8 cellular contexts compared by ENCODE assay signal in the genomic region with DNA sequence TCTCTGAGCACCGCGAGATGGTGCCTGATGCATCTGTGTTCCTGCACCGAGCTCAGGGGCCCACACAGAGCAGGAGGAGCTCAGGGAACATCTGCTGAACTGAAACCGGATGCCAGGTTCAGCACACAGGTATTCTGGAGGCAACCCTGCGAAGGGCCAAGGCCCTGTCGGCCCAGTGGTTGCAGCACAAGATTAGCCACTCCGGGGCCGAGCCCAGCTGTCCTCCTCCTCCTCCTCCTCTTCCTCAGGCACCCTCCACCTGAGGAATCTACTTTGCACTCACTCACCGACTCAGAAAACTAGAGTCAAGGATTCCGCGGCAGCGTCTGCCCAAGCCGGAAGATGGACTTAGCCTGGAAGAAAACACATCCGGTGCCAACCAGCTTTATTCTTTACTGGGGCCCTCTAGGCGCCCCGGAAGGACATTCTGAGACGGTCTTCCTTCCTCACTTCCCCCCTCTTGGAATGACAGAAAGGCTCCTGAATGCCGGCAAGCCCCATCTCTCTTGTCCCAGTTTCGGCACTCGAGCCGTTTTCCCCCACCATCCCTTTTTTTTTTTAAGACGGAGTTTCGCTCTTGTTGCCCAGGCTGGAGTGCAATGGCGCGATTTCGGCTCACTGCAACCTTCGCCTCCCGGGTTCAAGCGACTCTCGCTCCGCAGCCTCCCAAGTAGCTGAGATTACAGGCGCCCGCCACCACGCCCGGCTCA. TPM values are rescaled to one million over a fixed set of nuclear protein-coding genes. Genes with fewer than 3 reads are reported as not detected.
A peak's percentile ranks its signal among the peaks of the same experiment; 100 is the strongest.
DNase-seq lines count a peak whose midpoint lies in the region; ATAC-seq and TF ChIP-seq lines count a peak whose summit lies in the region.

Gene ZBTB6 (minus strand): TSS at position 360 of the 710 bp plus-strand sequence. CDS start 1,251 bp downstream, outside the sequence.

- peaks cover 51% of the 10 kb centered on the region for H3K79me2 ChIP-seq in neural progenitor cell (ENCODE audit: low read depth)

- TF ChIP-seq CTCF in LNCaP clone FGC (IDR thresholded peaks at IDR 0.05; ENCODE audit: control insufficient read depth, extremely low read depth, insufficient read depth) = peak; percentile 5; the same call in 1 of the 2 replicates
- TF ChIP-seq CTCF in RWPE2 (IDR thresholded peaks at IDR 0.05; ENCODE audit: poor library complexity, severe bottlenecking) = no peak
- TF ChIP-seq CTCF in foreskin fibroblast (IDR thresholded peaks at IDR 0.05; ENCODE audit: low read depth, low read length) = no peak
- no peak for TF ChIP-seq CTCF in neural progenitor cell (IDR thresholded peaks at IDR 0.05)

- H3K9me3 ChIP-seq in RWPE2 (ENCODE audit: severe bottlenecking) (no peaks in the 10 kb centered on the region), neural progenitor cell (ENCODE audit: low read depth) (no peaks in the 10 kb centered on the region)

- H3K4me3 Mint-ChIP-seq in neural progenitor cell = peak within 1 kb of the TSS; percentile 99

- peak; percentile 98 for ATAC-seq in RWPE2 (ENCODE audit: low read depth)

- peak within 1 kb of the TSS; percentile 76 for H3K27ac ChIP-seq in RWPE2 (ENCODE audit: poor library complexity, severe bottlenecking)
- peak within 1 kb of the TSS; percentile 92 for H3K27ac ChIP-seq in neural progenitor cell

- peaks cover 6% of the 10 kb centered on the region for H3K4me1 ChIP-seq in RWPE2 (ENCODE audit: insufficient read depth, poor library complexity, severe bottlenecking)
- H3K4me1 ChIP-seq in neural progenitor cell = peaks cover 6% of the 10 kb centered on the region

- H4K20me1 ChIP-seq in neural progenitor cell (ENCODE audit: low read depth) = peaks cover 5% of the 10 kb centered on the region

- H3K27ac Mint-ChIP-seq in neural progenitor cell = peak within 1 kb of the TSS; percentile 97

- peak within 1 kb of the TSS; percentile 81 for H3K4me2 ChIP-seq in neural progenitor cell

- peak within 1 kb of the TSS; percentile 88 for H3K9ac ChIP-seq in neural progenitor cell

- peaks cover 60% of the 10 kb centered on the region for H3F3A ChIP-seq in neural progenitor cell (ENCODE audit: low read depth)

- H2AFZ ChIP-seq in neural progenitor cell (replicated peaks) = peak within 1 kb of the TSS; percentile 53

- peak; percentile 92 for DNase-seq in ELR (ENCODE audit: low read depth)
- peak; percentile 72 for DNase-seq in H4 (ENCODE audit: low spot score)
- peak; percentile 75 for DNase-seq in LNCaP clone FGC (ENCODE audit: low read depth)
- peak; percentile 74 for DNase-seq in RWPE2 (ENCODE audit: low spot score)
- peak; percentile 61 for DNase-seq in activated effector memory CD4-positive, alpha-beta T cell treated with Interleukin-2 at 50 U/mL for 16 hours
- DNase-seq in foreskin fibroblast = peak; percentile 74 to 90
- DNase-seq in neural progenitor cell (ENCODE audit: low spot score) = peak; percentile 83
- peak; percentile 97 for DNase-seq in superior temporal gyrus (ENCODE audit: extremely low spot score)

- peaks cover 41% of the 10 kb centered on the region for H3K36me3 ChIP-seq in RWPE2 (ENCODE audit: low read depth)
- H3K36me3 ChIP-seq in neural progenitor cell = peaks cover 8% of the 10 kb centered on the region

- H3K4me1 Mint-ChIP-seq in neural progenitor cell = peaks cover 12% of the 10 kb centered on the region

- no peaks in the 10 kb centered on the region for H3K9me3 Mint-ChIP-seq in neural progenitor cell

- H3K4me3 ChIP-seq in LNCaP clone FGC (ENCODE audit: low read depth, low read length) (peak within 1 kb of the TSS; percentile 92), RWPE2 (ENCODE audit: severe bottlenecking) (peak within 1 kb of the TSS; percentile 54), foreskin fibroblast (ENCODE audit: low read depth in 1 of 2, low read length in 2 of 2) (peak within 1 kb of the TSS; percentile 73 to 94), neural progenitor cell (peak within 1 kb of the TSS; percentile 82)

- no peaks in the 10 kb centered on the region for H3K27me3 ChIP-seq in RWPE2 (ENCODE audit: insufficient read depth, poor library complexity, severe bottlenecking)
- H3K27me3 ChIP-seq in neural progenitor cell = no peaks in the 10 kb centered on the region

- H3K27me3 Mint-ChIP-seq in neural progenitor cell (ENCODE audit: insufficient read depth, low read depth) = peaks cover 4% of the 10 kb centered on the region

- peaks cover 5% of the 10 kb centered on the region for H3K36me3 Mint-ChIP-seq in neural progenitor cell

RNA-seq across cellular contexts. Expression of gene ZBTB6, which starts in this region (rescaled TPM):
- 4.2 and 10.4 TPM in 2 replicates for total RNA-seq in H4 (2014; rRNA removed; shearing (Covaris generic))
- 18.0 and 23.7 TPM in 2 replicates for total RNA-seq in neural progenitor cell (ENCODE audit: low replicate concordance)

Comparison
In these comparisons a context has a peak if more than half of its experiments do, and no peak if none do; other contexts are left out.
1. Peak in every context shown above with its lines: DNase-seq, ATAC-seq, H3K4me3 ChIP-seq and H3K27ac ChIP-seq.